Comparison of ENCODE assay signal across 16 cellular contexts in genomic region chr1:60695633-60696032, GRCh38.
A peak's percentile ranks its signal among the peaks of the same experiment; 100 is the strongest.
DNase-seq lines count a peak whose midpoint lies in the region; ATAC-seq and TF ChIP-seq lines count a peak whose summit lies in the region.
"Had no signal": no experiment of that assay in that cellular context is flagged by ENCODE, and none has a peak within 500 bp of the region (broad histone marks: within the 10 kb centered on the region; RNA-seq: fewer than 3 reads in every experiment).

No MANE protein-coding gene starts in this region.

- H3K4me1 Mint-ChIP-seq in brain: peaks cover 33% of the 10 kb centered on the region
- H3K4me1 Mint-ChIP-seq: CD14-positive monocyte had no signal

- TF ChIP-seq CTCF in brain (conservative IDR thresholded peaks at IDR 0.05): no peak

- peak overlapping the region in 3 of 5 experiments; percentile 1 to 27 (median 2) for H3K4me3 Mint-ChIP-seq in brain
- H3K4me3 Mint-ChIP-seq: CD14-positive monocyte; CD8-positive, alpha-beta T cell had no signal

- peaks cover 6 to 37% (median 32%) of the 10 kb centered on the region in 5 experiments for H3K9me3 Mint-ChIP-seq in brain
- H3K9me3 Mint-ChIP-seq: CD8-positive, alpha-beta T cell had no signal

- H3K36me3 Mint-ChIP-seq in brain: peaks cover 16% of the 10 kb centered on the region
- H3K36me3 Mint-ChIP-seq: CD14-positive monocyte; CD8-positive, alpha-beta T cell had no signal

- DNase-seq in C1 segment of cervical spinal cord (lab: John Stamatoyannopoulos, UW) (peak in 8 of 14 donors; percentile 1 to 36 (median 3)), left cardiac atrium (peak; percentile 72), hypothalamus (lab: John Stamatoyannopoulos, UW) (peak in 26 of 51 donors; percentile 0 to 54 (median 9)), inferior parietal cortex (ENCODE audit: extremely low spot score) (no peak), superior temporal gyrus (ENCODE audit: extremely low spot score) (no peak), epidermal melanocyte (ENCODE audit: insufficient read length, low spot score) (no peak)
- DNase-seq: BE2C; CD8-positive, alpha-beta T cell; DMS153; DND-41; GDM1; IMR-90 had no signal

- ATAC-seq in left cardiac atrium: peak; percentile 97
- ATAC-seq in GM18909 (IDR thresholded peaks at IDR 0.05; ENCODE audit: poor library complexity, unreplicated experiment): no peak
- ATAC-seq: CD8-positive, alpha-beta T cell; HCT116 had no signal

- H3K27ac Mint-ChIP-seq in brain: peak overlapping the region; percentile 73 to 91 (median 87)
- H3K27ac Mint-ChIP-seq: CD14-positive monocyte; CD8-positive, alpha-beta T cell had no signal

- intact Hi-C loops in left cardiac atrium (cut with DNase I): loop anchor here in 1 of 2 donors (10.0 kb wide), 2 partner anchors 199 to 411 kb away; no protein-coding TSS in a partner anchor

- H3K27me3 Mint-ChIP-seq in brain: peaks cover 3% of the 10 kb centered on the region

Comparison
In these comparisons a context has a peak if more than half of its experiments do, and no peak if none do; other contexts are left out.
1. DNase-seq: peak in C1 segment of cervical spinal cord (8 of 14), left cardiac atrium (single experiment) and hypothalamus (26 of 51); none in inferior parietal cortex (single experiment), superior temporal gyrus (single experiment) and epidermal melanocyte (single experiment).